9 cellular contexts compared by ENCODE assay signal in genomic region chr13:73708393-73708985, GRCh38.
DNase-seq lines count a peak whose midpoint lies in the region; ATAC-seq and TF ChIP-seq lines count a peak whose summit lies in the region.
"Had no signal": no experiment of that assay in that cellular context is flagged by ENCODE, and none has a peak within 500 bp of the region (broad histone marks: within the 10 kb centered on the region; RNA-seq: fewer than 3 reads in every experiment).

No MANE protein-coding gene starts in this region.

- H3K4me1 ChIP-seq in OCI-LY7 (ENCODE audit: insufficient read depth, low read length, poor library complexity, severe bottlenecking): no peaks in the 10 kb centered on the region
- H3K4me1 ChIP-seq: BLaER1 had no signal

- H3K4me2 ChIP-seq in OCI-LY7 (ENCODE audit: low read length): no peak overlapping the region
- H3K4me2 ChIP-seq: BLaER1 had no signal

- BruUV-seq in OCI-LY7 (replicated peaks; lab: Mats Ljungman, UMichigan): no TSS peak

- H3K9me3 ChIP-seq in OCI-LY7 (ENCODE audit: low read length): no peaks in the 10 kb centered on the region
- H3K9me3 ChIP-seq: BLaER1 had no signal

- DNase-seq in DMS53 (lab: John Stamatoyannopoulos, UW) (peak; percentile 68), DMS53 treated with DMSO at 0.1 percent for 48 hours (lab: John Stamatoyannopoulos, UW; ENCODE audit: unreplicated experiment) (no peak), HUDEP-2 (lab: John Stamatoyannopoulos, UW; ENCODE audit: unreplicated experiment in 76 of 76) (peak in 41 of 76 experiments; percentile 1 to 59 (median 24)), OCI-LY7 (ENCODE audit: low spot score) (peak; percentile 61), glomerular visceral epithelial cell (ENCODE audit: extremely low spot score) (peak; percentile 66), pulmonary artery endothelial cell (ENCODE audit: low read depth, low spot score) (peak; percentile 30)
- DNase-seq in activated naive CD4-positive, alpha-beta T cell treated with anti-CD3 and anti-CD28 coated beads for 36 hours: peak; percentile 73

- no peaks in the 10 kb centered on the region for H3K79me2 ChIP-seq in OCI-LY7 (ENCODE audit: insufficient read depth, low read depth, low read length)

- no peak overlapping the region for H3K4me3 Mint-ChIP-seq in activated naive CD4-positive, alpha-beta T cell treated with anti-CD3 and anti-CD28 coated beads for 36 hours

- no peaks in the 10 kb centered on the region for H4K20me1 ChIP-seq in OCI-LY7 (ENCODE audit: insufficient read depth, low read length)
- H4K20me1 ChIP-seq: BLaER1 had no signal

- peak; percentile 91 for TF ChIP-seq CTCF in OCI-LY7 (conservative IDR thresholded peaks at IDR 0.05; ENCODE audit: low read length)

- H3K9me2 ChIP-seq in OCI-LY7 (ENCODE audit: insufficient read depth, low read length): no peaks in the 10 kb centered on the region

- intact Hi-C loops in OCI-LY7 (cut with micrococcal nuclease; ENCODE audit: unreplicated experiment): no loop called here
- intact Hi-C loops in activated naive CD4-positive, alpha-beta T cell treated with anti-CD3 and anti-CD28 coated beads for 36 hours (cut with micrococcal nuclease): loop anchor here (1.0 to 5.0 kb wide), 7 partner anchors 421 to 1065 kb away; partner anchors contain the start of genes BORA, KLF5 and MZT1

- H3K4me3 ChIP-seq in OCI-LY7 (ENCODE audit: low read depth, low read length, poor library complexity, severe bottlenecking): no peak overlapping the region
- H3K4me3 ChIP-seq: BLaER1 had no signal

- H2AFZ ChIP-seq in OCI-LY7 (ENCODE audit: low read length): no peak overlapping the region

- H3K36me3 Mint-ChIP-seq in activated naive CD4-positive, alpha-beta T cell treated with anti-CD3 and anti-CD28 coated beads for 36 hours (ENCODE audit: low read depth): peaks cover 15% of the 10 kb centered on the region

- no peaks in the 10 kb centered on the region for H3K9me3 Mint-ChIP-seq in activated naive CD4-positive, alpha-beta T cell treated with anti-CD3 and anti-CD28 coated beads for 36 hours

- H3K27me3 Mint-ChIP-seq in activated naive CD4-positive, alpha-beta T cell treated with anti-CD3 and anti-CD28 coated beads for 36 hours (ENCODE audit: low read depth): no peaks in the 10 kb centered on the region

- CTCF ChIA-PET in OCI-LY7 (lab: Charles Lee; ENCODE audit: unreplicated experiment): no interaction called here
- CTCF ChIA-PET in activated naive CD4-positive, alpha-beta T cell treated with anti-CD3 and anti-CD28 coated beads for 36 hours (lab: Charles Lee): no interaction called here

- H3K4me1 Mint-ChIP-seq in activated naive CD4-positive, alpha-beta T cell treated with anti-CD3 and anti-CD28 coated beads for 36 hours (ENCODE audit: low read depth): peaks cover 15% of the 10 kb centered on the region

- POLR2A ChIA-PET in OCI-LY7 (lab: Charles Lee): no interaction called here

- H3K36me3 ChIP-seq in OCI-LY7 (ENCODE audit: insufficient read depth, low read length): peaks cover 22% of the 10 kb centered on the region

- no peak overlapping the region for H3K27ac ChIP-seq in OCI-LY7 (ENCODE audit: low read depth, low read length, poor library complexity, severe bottlenecking)
- H3K27ac ChIP-seq: BLaER1 had no signal

- no peak overlapping the region for H3K27ac Mint-ChIP-seq in activated naive CD4-positive, alpha-beta T cell treated with anti-CD3 and anti-CD28 coated beads for 36 hours

- ATAC-seq in GM21576 (IDR thresholded peaks at IDR 0.05; ENCODE audit: unreplicated experiment): peak; percentile 86
